ENCODE assay signal across 8 cellular contexts in genomic region chr19:3324405-3324856, GRCh38. TPM values are rescaled to one million over a fixed set of nuclear protein-coding genes. Genes with fewer than 3 reads are reported as not detected.
A peak's percentile ranks its signal among the peaks of the same experiment; 100 is the strongest.
DNase-seq lines count a peak whose midpoint lies in the region; ATAC-seq and TF ChIP-seq lines count a peak whose summit lies in the region.

No MANE protein-coding gene starts in this region.

- peaks cover 0 to 3% of the 10 kb centered on the region in 2 donors for H3K4me1 ChIP-seq in thoracic aorta (ENCODE audit: control insufficient read depth in 1 of 2, low read depth in 2 of 2)

- H3K27ac Mint-ChIP-seq in activated CD4-positive, alpha-beta T cell treated with anti-CD3 and anti-CD28 coated beads, Interleukin-2, amount 10 ng/mL, durations not matched to agents 24 days and 14 days, result no peak overlapping the region
- H3K27ac Mint-ChIP-seq in nephron progenitor cell, result no peak overlapping the region

- no peaks in the 10 kb centered on the region for H3K4me1 Mint-ChIP-seq in activated CD4-positive, alpha-beta T cell treated with anti-CD3 and anti-CD28 coated beads, Interleukin-2, amount 10 ng/mL, durations not matched to agents 24 days and 14 days
- no peaks in the 10 kb centered on the region for H3K4me1 Mint-ChIP-seq in nephron progenitor cell

- H3K4me3 ChIP-seq in Jurkat, Clone E6-1 (ENCODE audit: low read length), result no peak overlapping the region
- no peak overlapping the region for H3K4me3 ChIP-seq in thoracic aorta

- TF ChIP-seq CTCF in C4-2B (conservative IDR thresholded peaks at IDR 0.05), result peak; percentile 85
- peak; percentile 61 for TF ChIP-seq CTCF in nephron progenitor cell (IDR thresholded peaks at IDR 0.05)
- peak; percentile 72 for TF ChIP-seq CTCF in thoracic aorta (IDR thresholded peaks at IDR 0.05)

- ATAC-seq in thoracic aorta (ENCODE audit: insufficient number of reproducible peaks, low FRiP score, low read depth), result no peak
- ATAC-seq in GM21717 (IDR thresholded peaks at IDR 0.05; ENCODE audit: unreplicated experiment), result no peak

- H3K27me3 ChIP-seq in thoracic aorta (replicated peaks; ENCODE audit: insufficient read depth), result peaks cover 7% of the 10 kb centered on the region

- peak; percentile 39 for DNase-seq in Jurkat, Clone E6-1 (ENCODE audit: low read depth, low spot score)
- DNase-seq in activated CD4-positive, alpha-beta T cell treated with anti-CD3 and anti-CD28 coated beads, Interleukin-2, amount 10 ng/mL, durations not matched to agents 24 days and 14 days, result peak; percentile 92
- DNase-seq in dermis blood vessel endothelial cell (peak; percentile 60), nephron progenitor cell (peak; percentile 69), thoracic aorta (ENCODE audit: low spot score) (no peak), GF-D8 (lab: John Stamatoyannopoulos, UW) (no peak)

- H3K36me3 Mint-ChIP-seq in activated CD4-positive, alpha-beta T cell treated with anti-CD3 and anti-CD28 coated beads, Interleukin-2, amount 10 ng/mL, durations not matched to agents 24 days and 14 days (ENCODE audit: low read depth), result no peaks in the 10 kb centered on the region
- H3K36me3 Mint-ChIP-seq in nephron progenitor cell (ENCODE audit: low read depth), result no peaks in the 10 kb centered on the region

- H3K9me3 Mint-ChIP-seq in activated CD4-positive, alpha-beta T cell treated with anti-CD3 and anti-CD28 coated beads, Interleukin-2, amount 10 ng/mL, durations not matched to agents 24 days and 14 days, result no peaks in the 10 kb centered on the region
- H3K9me3 Mint-ChIP-seq in nephron progenitor cell, result no peaks in the 10 kb centered on the region

- no peaks in the 10 kb centered on the region for H3K27me3 Mint-ChIP-seq in activated CD4-positive, alpha-beta T cell treated with anti-CD3 and anti-CD28 coated beads, Interleukin-2, amount 10 ng/mL, durations not matched to agents 24 days and 14 days
- peaks cover 51% of the 10 kb centered on the region for H3K27me3 Mint-ChIP-seq in nephron progenitor cell (ENCODE audit: low read depth, poor library complexity)

- no peaks in the 10 kb centered on the region for H3K9me3 ChIP-seq in thoracic aorta

- no peak overlapping the region for H3K4me3 Mint-ChIP-seq in activated CD4-positive, alpha-beta T cell treated with anti-CD3 and anti-CD28 coated beads, Interleukin-2, amount 10 ng/mL, durations not matched to agents 24 days and 14 days
- H3K4me3 Mint-ChIP-seq in nephron progenitor cell, result no peak overlapping the region

- intact Hi-C loops in activated CD4-positive, alpha-beta T cell treated with anti-CD3 and anti-CD28 coated beads, Interleukin-2, amount 10 ng/mL, durations not matched to agents 24 days and 14 days (cut with micrococcal nuclease), result no loop called here

- H3K27ac ChIP-seq in C4-2B (no peak overlapping the region), thoracic aorta (no peak overlapping the region)

- no peaks in the 10 kb centered on the region for H3K36me3 ChIP-seq in thoracic aorta

RNA-seq across cellular contexts. Expression of gene NFIC, which starts 42.0 kb away (rescaled TPM):
- 5.2 TPM for polyA plus RNA-seq in Jurkat, Clone E6-1 (2012; ENCODE audit: insufficient read depth, insufficient read length)
- 16.9 and 19.8 TPM in 2 replicates for total RNA-seq in activated CD4-positive, alpha-beta T cell treated with anti-CD3 and anti-CD28 coated beads, Interleukin-2, amount 10 ng/mL, durations not matched to agents 24 days and 14 days
- total RNA-seq in dermis blood vessel endothelial cell, result 33.0 and 59.0 TPM in 2 replicates
- 100 to 1,000 TPM; 178 to 203 TPM for total RNA-seq in thoracic aorta

Comparison
In these comparisons a context has a peak if more than half of its experiments do, and no peak if none do; other contexts are left out.
1. DNase-seq: peak in Jurkat, Clone E6-1 (single experiment), activated CD4-positive, alpha-beta T cell treated with anti-CD3 and anti-CD28 coated beads, Interleukin-2, amount 10 ng/mL, durations not matched to agents 24 days and 14 days (single experiment), dermis blood vessel endothelial cell (single experiment) and nephron progenitor cell (single experiment); none in thoracic aorta (single experiment) and GF-D8 (single experiment).
2. Peak in every context shown above with its lines, with median percentiles within 50 percentile points of each other: CTCF ChIP-seq.